In genomic region chr11:45293566-45294192, GRCh38 we compare ENCODE assay signal across 8 cellular contexts. TPM values are rescaled to one million over a fixed set of nuclear protein-coding genes. Genes with fewer than 3 reads are reported as not detected.
A peak's percentile ranks its signal among the peaks of the same experiment; 100 is the strongest.
DNase-seq lines count a peak whose midpoint lies in the region; ATAC-seq and TF ChIP-seq lines count a peak whose summit lies in the region.
"Not testable (repeated sequence)": the region's sequence is repeated elsewhere in the genome, so short reads cannot be mapped to it uniquely, and the experiment has no call there.

No MANE protein-coding gene starts in this region.

- H3K36me3 ChIP-seq in lung (ENCODE audit: control insufficient read depth in 2 of 2, insufficient read depth in 2 of 2, low read length in 2 of 2) = not testable (repeated sequence)

- peaks cover 40% of the 10 kb centered on the region for H3K27me3 Mint-ChIP-seq in activated T-cell treated with anti-CD3 and anti-CD28 coated beads, Interleukin-2, amount 50 U/mL, for 4 hours (ENCODE audit: low read depth)
- not testable (repeated sequence) for H3K27me3 Mint-ChIP-seq in endothelial cell (ENCODE audit: unreplicated experiment)

- not testable (repeated sequence) for H3K27ac Mint-ChIP-seq in endothelial cell (ENCODE audit: unreplicated experiment)

- DNase-seq in NCI-H1417 treated with DMSO at 0.1 percent for 48 hours (lab: John Stamatoyannopoulos, UW) (peak; percentile 2), SHP77 treated with DMSO at 0.1 percent for 48 hours (lab: John Stamatoyannopoulos, UW) (peak; percentile 83), endothelial cell (ENCODE audit: low spot score) (peak; percentile 81), lung (ENCODE audit: low spot score) (peak; percentile 77)
- DNase-seq in activated T-cell treated with anti-CD3 and anti-CD28 coated beads, Interleukin-2, amount 50 U/mL, for 4 hours = peak; percentile 44
- DNase-seq in stimulated activated CD4-positive, alpha-beta T cell treated with anti-CD3 and anti-CD28 coated beads, Interleukin-4, amount 100 ng/mL, for 24 hours = peak; percentile 69

- H3K4me3 ChIP-seq in lung = not testable (repeated sequence)

- not testable (repeated sequence) for H3K27ac ChIP-seq in C4-2B; lung (ENCODE audit: low read depth in 1 of 2, low read length in 1 of 2)

- not testable (repeated sequence) for H3K4me3 Mint-ChIP-seq in activated T-cell treated with anti-CD3 and anti-CD28 coated beads, Interleukin-2, amount 50 U/mL, for 4 hours; endothelial cell (ENCODE audit: unreplicated experiment)

- 28% methylated on average over 10 to 11 of the region's 11 CpGs for WGBS in lung, 2 donors

- H3K27me3 ChIP-seq in lung (ENCODE audit: control insufficient read depth, insufficient read depth) = not testable (repeated sequence)

- peak; percentile 83 for TF ChIP-seq CTCF in C4-2B (conservative IDR thresholded peaks at IDR 0.05)
- peak; percentile 41 for TF ChIP-seq CTCF in endothelial cell (IDR thresholded peaks at IDR 0.05; ENCODE audit: unreplicated experiment)
- peak; percentile 45 for TF ChIP-seq CTCF in lung (IDR thresholded peaks at IDR 0.05; ENCODE audit: control extremely low read depth, extremely low read depth)

- ATAC-seq in GM21529 (IDR thresholded peaks at IDR 0.05; ENCODE audit: unreplicated experiment) (peak; percentile 63), lung (ENCODE audit: insufficient read depth, low FRiP score) (peak; percentile 69)
- peak; percentile 72 to 84 for ATAC-seq in activated T-cell treated with anti-CD3 and anti-CD28 coated beads, Interleukin-2, amount 50 U/mL, for 4 hours

- not testable (repeated sequence) for H3K9me3 Mint-ChIP-seq in activated T-cell treated with anti-CD3 and anti-CD28 coated beads, Interleukin-2, amount 50 U/mL, for 4 hours; endothelial cell (ENCODE audit: unreplicated experiment)

- H3K36me3 Mint-ChIP-seq in activated T-cell treated with anti-CD3 and anti-CD28 coated beads, Interleukin-2, amount 50 U/mL, for 4 hours (ENCODE audit: insufficient read depth); endothelial cell (ENCODE audit: low read depth, unreplicated experiment): not testable (repeated sequence)

- H3K4me1 Mint-ChIP-seq in activated T-cell treated with anti-CD3 and anti-CD28 coated beads, Interleukin-2, amount 50 U/mL, for 4 hours (ENCODE audit: low read depth); endothelial cell (ENCODE audit: unreplicated experiment): not testable (repeated sequence)

- H3K4me1 ChIP-seq in lung (ENCODE audit: control insufficient read depth in 2 of 2, insufficient read depth in 2 of 2, low read length in 2 of 2) = not testable (repeated sequence)

- H3K9me3 ChIP-seq in lung (ENCODE audit: control insufficient read depth in 2 of 2, insufficient read depth in 1 of 2, low read length in 1 of 2) = not testable (repeated sequence)

RNA-seq across cellular contexts. Expression of gene SYT13, which starts 7.5 kb away (rescaled TPM):
- total RNA-seq in activated T-cell treated with anti-CD3 and anti-CD28 coated beads, Interleukin-2, amount 50 U/mL, for 4 hours = under 1 TPM in 1 of 3 donors, not detected in 2; 0.05 TPM
- total RNA-seq in endothelial cell (ENCODE audit: unreplicated experiment) (1.4 TPM), lung (1 to 10 TPM in 1 of 2 donors, under 1 TPM in 1; 0.25 to 6.2 TPM)
- polyA plus RNA-seq in lung = under 1 TPM; 0.06 to 0.08 TPM

Comparison
In these comparisons a context has a peak if more than half of its experiments do, and no peak if none do; other contexts are left out.
1. DNase-seq: peak in every context shown above with its lines; median percentile 83 in SHP77 treated with DMSO at 0.1 percent for 48 hours; 81 in endothelial cell; 77 in lung; 69 in stimulated activated CD4-positive, alpha-beta T cell treated with anti-CD3 and anti-CD28 coated beads, Interleukin-4, amount 100 ng/mL, for 24 hours; 44 in activated T-cell treated with anti-CD3 and anti-CD28 coated beads, Interleukin-2, amount 50 U/mL, for 4 hours; 2 in NCI-H1417 treated with DMSO at 0.1 percent for 48 hours.